1 cellular context compared by ENCODE assay signal in the genomic region with DNA sequence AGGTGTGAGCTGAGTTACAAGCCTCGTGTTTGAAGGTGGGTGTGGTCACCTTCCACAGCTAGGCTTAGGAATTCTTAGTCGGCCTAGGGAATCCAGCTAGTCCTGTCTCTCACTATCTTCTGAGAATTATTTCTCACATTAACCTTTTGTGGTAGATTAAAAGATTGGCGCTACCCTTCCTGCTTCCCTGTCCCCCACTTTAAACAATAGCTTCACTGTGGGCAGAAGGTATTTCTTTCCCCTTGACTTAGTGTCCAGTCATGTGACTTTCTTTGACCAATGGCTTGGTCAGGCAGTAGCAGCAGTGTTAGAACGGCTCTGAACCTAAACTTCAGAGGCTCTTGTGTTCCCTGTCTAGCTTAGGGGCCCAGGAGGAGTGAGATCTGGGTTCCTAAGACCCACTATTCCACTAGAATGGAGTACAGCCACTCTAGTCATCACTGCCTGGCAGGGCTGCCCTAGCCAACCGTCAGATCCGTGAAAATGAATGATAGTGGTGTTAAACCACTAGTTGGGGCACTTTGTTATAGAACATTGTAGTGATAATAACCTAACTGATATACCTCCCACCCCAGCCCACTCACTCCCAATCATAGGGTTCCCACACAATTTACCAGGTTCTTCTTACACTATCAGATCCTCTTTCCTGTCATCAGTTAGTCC.
TF ChIP-seq lines count a peak whose summit lies in the region.

No MANE protein-coding gene starts in this region.

TF ChIP-seq in GM23338, 12 proteins besides CTCF, POLR2A, EP300 and RAD21 (continued from another document):
- TF ChIP-seq, protein P1, sequence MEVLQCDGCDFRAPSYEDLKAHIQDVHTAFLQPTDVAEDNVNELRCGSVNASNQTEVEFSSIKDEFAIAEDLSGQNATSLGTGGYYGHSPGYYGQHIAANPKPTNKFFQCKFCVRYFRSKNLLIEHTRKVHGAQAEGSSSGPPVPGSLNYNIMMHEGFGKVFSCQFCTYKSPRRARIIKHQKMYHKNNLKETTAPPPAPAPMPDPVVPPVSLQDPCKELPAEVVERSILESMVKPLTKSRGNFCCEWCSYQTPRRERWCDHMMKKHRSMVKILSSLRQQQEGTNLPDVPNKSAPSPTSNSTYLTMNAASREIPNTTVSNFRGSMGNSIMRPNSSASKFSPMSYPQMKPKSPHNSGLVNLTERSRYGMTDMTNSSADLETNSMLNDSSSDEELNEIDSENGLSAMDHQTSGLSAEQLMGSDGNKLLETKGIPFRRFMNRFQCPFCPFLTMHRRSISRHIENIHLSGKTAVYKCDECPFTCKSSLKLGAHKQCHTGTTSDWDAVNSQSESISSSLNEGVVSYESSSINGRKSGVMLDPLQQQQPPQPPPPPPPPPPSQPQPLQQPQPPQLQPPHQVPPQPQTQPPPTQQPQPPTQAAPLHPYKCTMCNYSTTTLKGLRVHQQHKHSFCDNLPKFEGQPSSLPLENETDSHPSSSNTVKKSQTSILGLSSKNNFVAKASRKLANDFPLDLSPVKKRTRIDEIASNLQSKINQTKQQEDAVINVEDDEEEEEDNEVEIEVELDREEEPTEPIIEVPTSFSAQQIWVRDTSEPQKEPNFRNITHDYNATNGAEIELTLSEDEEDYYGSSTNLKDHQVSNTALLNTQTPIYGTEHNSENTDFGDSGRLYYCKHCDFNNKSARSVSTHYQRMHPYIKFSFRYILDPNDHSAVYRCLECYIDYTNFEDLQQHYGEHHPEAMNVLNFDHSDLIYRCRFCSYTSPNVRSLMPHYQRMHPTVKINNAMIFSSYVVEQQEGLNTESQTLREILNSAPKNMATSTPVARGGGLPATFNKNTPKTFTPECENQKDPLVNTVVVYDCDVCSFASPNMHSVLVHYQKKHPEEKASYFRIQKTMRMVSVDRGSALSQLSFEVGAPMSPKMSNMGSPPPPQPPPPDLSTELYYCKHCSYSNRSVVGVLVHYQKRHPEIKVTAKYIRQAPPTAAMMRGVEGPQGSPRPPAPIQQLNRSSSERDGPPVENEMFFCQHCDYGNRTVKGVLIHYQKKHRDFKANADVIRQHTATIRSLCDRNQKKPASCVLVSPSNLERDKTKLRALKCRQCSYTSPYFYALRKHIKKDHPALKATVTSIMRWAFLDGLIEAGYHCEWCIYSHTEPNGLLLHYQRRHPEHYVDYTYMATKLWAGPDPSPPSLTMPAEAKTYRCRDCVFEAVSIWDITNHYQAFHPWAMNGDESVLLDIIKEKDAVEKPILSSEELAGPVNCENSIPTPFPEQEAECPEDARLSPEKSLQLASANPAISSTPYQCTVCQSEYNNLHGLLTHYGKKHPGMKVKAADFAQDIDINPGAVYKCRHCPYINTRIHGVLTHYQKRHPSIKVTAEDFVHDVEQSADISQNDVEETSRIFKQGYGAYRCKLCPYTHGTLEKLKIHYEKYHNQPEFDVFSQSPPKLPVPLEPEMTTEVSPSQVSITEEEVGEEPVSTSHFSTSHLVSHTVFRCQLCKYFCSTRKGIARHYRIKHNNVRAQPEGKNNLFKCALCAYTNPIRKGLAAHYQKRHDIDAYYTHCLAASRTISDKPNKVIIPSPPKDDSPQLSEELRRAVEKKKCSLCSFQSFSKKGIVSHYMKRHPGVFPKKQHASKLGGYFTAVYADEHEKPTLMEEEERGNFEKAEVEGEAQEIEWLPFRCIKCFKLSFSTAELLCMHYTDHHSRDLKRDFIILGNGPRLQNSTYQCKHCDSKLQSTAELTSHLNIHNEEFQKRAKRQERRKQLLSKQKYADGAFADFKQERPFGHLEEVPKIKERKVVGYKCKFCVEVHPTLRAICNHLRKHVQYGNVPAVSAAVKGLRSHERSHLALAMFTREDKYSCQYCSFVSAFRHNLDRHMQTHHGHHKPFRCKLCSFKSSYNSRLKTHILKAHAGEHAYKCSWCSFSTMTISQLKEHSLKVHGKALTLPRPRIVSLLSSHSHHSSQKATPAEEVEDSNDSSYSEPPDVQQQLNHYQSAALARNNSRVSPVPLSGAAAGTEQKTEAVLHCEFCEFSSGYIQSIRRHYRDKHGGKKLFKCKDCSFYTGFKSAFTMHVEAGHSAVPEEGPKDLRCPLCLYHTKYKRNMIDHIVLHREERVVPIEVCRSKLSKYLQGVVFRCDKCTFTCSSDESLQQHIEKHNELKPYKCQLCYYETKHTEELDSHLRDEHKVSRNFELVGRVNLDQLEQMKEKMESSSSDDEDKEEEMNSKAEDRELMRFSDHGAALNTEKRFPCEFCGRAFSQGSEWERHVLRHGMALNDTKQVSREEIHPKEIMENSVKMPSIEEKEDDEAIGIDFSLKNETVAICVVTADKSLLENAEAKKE (CRISPR knock-in tag; IDR thresholded peaks at IDR 0.05): no peak
- TF ChIP-seq EZH2phosphoT487 (IDR thresholded peaks at IDR 0.05; ENCODE audit: unreplicated experiment): no peak
- no peak for TF ChIP-seq NANOG (IDR thresholded peaks at IDR 0.05; ENCODE audit: borderline replicate concordance)
TF ChIP-seq in GM23338: peak in this region for 0.
